22 cellular contexts compared by ENCODE assay signal in genomic region chr1:95027046-95027445, GRCh38.
"Had no signal": no experiment of that assay in that cellular context is flagged by ENCODE, and none has a peak within 500 bp of the region (broad histone marks: within the 10 kb centered on the region; RNA-seq: fewer than 3 reads in every experiment).

No MANE protein-coding gene starts in this region.

- DNase-seq: effector memory CD8-positive, alpha-beta T cell; glutamatergic neuron; immature natural killer cell; kidney; left cardiac atrium; left ventricle myocardium inferior; lower lobe of right lung; occipital lobe; pancreas; right cardiac atrium; stimulated activated CD4-positive, alpha-beta T cell treated with anti-CD3 and anti-CD28 coated beads, Interleukin-4, amount 100 ng/mL, for 1 hour; stimulated activated CD8-positive, alpha-beta memory T cell treated with anti-CD3 and anti-CD28 coated beads, Interleukin-4, amount 100 ng/mL, for 48 hours; stimulated activated naive CD8-positive, alpha-beta T cell treated with anti-CD3 and anti-CD28 coated beads, Interleukin-15, Interleukin-2, amounts not matched to agents 100 U/mL and 50 U/mL, for 24 hours; thyroid gland had no signal

- H3K4me3 ChIP-seq: gastroesophageal sphincter, left ventricle myocardium inferior, lower lobe of right lung, pancreas, suprapubic skin, thyroid gland had no signal

- H3K9me3 Mint-ChIP-seq: effector memory CD8-positive, alpha-beta T cell had no signal

- H3K27ac ChIP-seq: gastroesophageal sphincter, left ventricle myocardium inferior, lower lobe of right lung, pancreas, suprapubic skin, thyroid gland had no signal

- H3K36me3 Mint-ChIP-seq: stimulated activated effector memory CD8-positive, alpha-beta T cell treated with anti-CD3 and anti-CD28 coated beads, Interleukin-12 subunit alpha, Interleukin-12 subunit beta, amount 100 ng/mL, for 72 hours had no signal

- H3K27me3 ChIP-seq: gastroesophageal sphincter, pancreas, suprapubic skin, thyroid gland had no signal

- H3K9me3 ChIP-seq: gastroesophageal sphincter, lower lobe of right lung, pancreas, suprapubic skin, thyroid gland had no signal

- H3K4me1 Mint-ChIP-seq: immature natural killer cell; memory B cell; stimulated activated effector memory CD8-positive, alpha-beta T cell treated with anti-CD3 and anti-CD28 coated beads, Interleukin-12 subunit alpha, Interleukin-12 subunit beta, amount 100 ng/mL, for 72 hours had no signal

- H3K4me3 Mint-ChIP-seq: effector memory CD8-positive, alpha-beta T cell; immature natural killer cell; memory B cell; mesothelial cell of epicardium; nephron; stimulated activated effector memory CD8-positive, alpha-beta T cell treated with anti-CD3 and anti-CD28 coated beads, Interleukin-12 subunit alpha, Interleukin-12 subunit beta, amount 100 ng/mL, for 72 hours; type B pancreatic cell had no signal

- H3K27me3 Mint-ChIP-seq: effector memory CD8-positive, alpha-beta T cell; memory B cell; progenitor cell of endocrine pancreas; type B pancreatic cell had no signal

- ATAC-seq: effector memory CD8-positive, alpha-beta T cell; gastroesophageal sphincter; left cardiac atrium; lower lobe of right lung; pancreas; right cardiac atrium; stimulated activated effector memory CD8-positive, alpha-beta T cell treated with anti-CD3 and anti-CD28 coated beads, Interleukin-12 subunit alpha, Interleukin-12 subunit beta, amount 100 ng/mL, for 72 hours; stimulated activated naive CD8-positive, alpha-beta T cell treated with anti-CD3 and anti-CD28 coated beads, Interleukin-15, Interleukin-2, amounts not matched to agents 100 U/mL and 50 U/mL, for 24 hours had no signal

- H3K27ac Mint-ChIP-seq: effector memory CD8-positive, alpha-beta T cell; immature natural killer cell; memory B cell; mesothelial cell of epicardium; nephron; progenitor cell of endocrine pancreas; stimulated activated effector memory CD8-positive, alpha-beta T cell treated with anti-CD3 and anti-CD28 coated beads, Interleukin-12 subunit alpha, Interleukin-12 subunit beta, amount 100 ng/mL, for 72 hours; type B pancreatic cell had no signal

- H3K36me3 ChIP-seq: lower lobe of right lung, pancreas, thyroid gland had no signal
